In the genomic region with DNA sequence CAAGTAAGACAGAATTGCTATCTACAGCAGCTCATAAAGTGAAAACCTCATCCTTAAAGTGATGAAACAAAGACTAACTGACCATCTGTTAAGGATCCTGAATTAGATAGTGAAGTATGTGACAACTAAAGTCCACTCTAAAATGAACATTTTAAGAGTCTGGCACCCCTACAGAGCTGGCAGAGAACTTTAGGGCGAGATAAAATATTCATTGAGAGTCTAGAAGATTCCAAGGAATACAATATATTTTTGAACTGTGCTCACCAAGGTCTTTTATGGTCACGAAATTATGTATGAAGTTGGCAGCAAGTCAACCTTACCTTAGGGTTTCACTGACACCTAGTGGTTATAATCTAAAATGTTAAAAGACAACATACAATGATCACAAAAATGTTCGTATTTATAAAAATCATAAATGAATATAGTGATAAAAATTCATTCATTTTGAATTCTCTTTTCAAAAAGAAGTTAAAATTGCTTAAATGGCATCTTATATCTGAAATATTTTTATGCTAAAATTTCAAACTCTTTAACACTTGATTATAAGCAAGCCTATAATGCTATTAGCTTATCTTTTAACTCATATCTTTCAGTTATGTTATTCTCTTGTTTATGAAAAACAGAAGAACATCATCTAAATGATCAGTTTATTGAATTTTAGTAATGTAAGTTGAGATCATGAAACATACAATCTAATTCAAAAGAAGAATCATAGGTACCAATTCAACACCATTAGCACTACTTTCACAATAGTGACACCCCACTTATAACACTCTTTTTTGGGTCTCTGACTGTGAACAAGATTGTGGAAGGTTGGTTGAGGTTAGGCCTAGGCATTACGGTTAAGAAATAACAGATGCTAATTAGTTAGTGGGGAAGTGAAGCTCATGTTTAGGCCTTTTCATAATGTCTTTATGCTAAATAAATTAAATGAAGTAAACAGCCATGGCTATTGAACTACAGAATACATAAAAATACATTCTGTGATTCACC, we compare ENCODE assay signal across 8 cellular contexts. TPM values are rescaled to one million over a fixed set of nuclear protein-coding genes. Genes with fewer than 3 reads are reported as not detected.
A peak's percentile ranks its signal among the peaks of the same experiment; 100 is the strongest.
DNase-seq lines count a peak whose midpoint lies in the region; ATAC-seq and TF ChIP-seq lines count a peak whose summit lies in the region.

No MANE protein-coding gene starts in this region.

- peaks cover 5 to 16% (median 13%) of the 10 kb centered on the region in 7 donors for H3K9me3 Mint-ChIP-seq in naive B cell

- H4K20me1 ChIP-seq in DND-41 (ENCODE audit: insufficient read depth, low read length): no peaks in the 10 kb centered on the region

- peak overlapping the region in 3 of 6 donors; percentile 53 to 62 (median 56) for H3K27ac Mint-ChIP-seq in naive B cell

- no peak overlapping the region for H3K4me3 ChIP-seq in DND-41 (ENCODE audit: low read depth in 1 of 2, low read length in 2 of 2)
- no peak overlapping the region for H3K4me3 ChIP-seq in RWPE2 (ENCODE audit: severe bottlenecking)

- H2AFZ ChIP-seq in DND-41 (ENCODE audit: low read depth, low read length): no peak overlapping the region

- H3K9me3 ChIP-seq in DND-41 (ENCODE audit: insufficient read depth, low read length, severe bottlenecking) (peaks cover 13% of the 10 kb centered on the region), RWPE2 (ENCODE audit: severe bottlenecking) (peaks cover 3% of the 10 kb centered on the region)

- no peaks in the 10 kb centered on the region for H3K79me2 ChIP-seq in DND-41 (ENCODE audit: insufficient read depth, low read length)

- no peak overlapping the region for H3K4me2 ChIP-seq in DND-41 (ENCODE audit: insufficient read depth, low read length)

- H3K36me3 ChIP-seq in DND-41 (ENCODE audit: insufficient read depth, low read length) (no peaks in the 10 kb centered on the region), RWPE2 (ENCODE audit: low read depth) (peaks cover 27% of the 10 kb centered on the region)

- no peak overlapping the region for H3K4me3 Mint-ChIP-seq in naive B cell

- DNase-seq in DND-41 (no peak), Kasumi-1 (lab: John Stamatoyannopoulos, UW) (peak; percentile 72 to 75), RWPE2 (ENCODE audit: low spot score) (no peak), erythroblast (lab: John Stamatoyannopoulos, UW) (peak; percentile 68 to 79), naive B cell (peak; percentile 53), COLO668 (lab: John Stamatoyannopoulos, UW; ENCODE audit: unreplicated experiment) (no peak), HuH-7.5 (ENCODE audit: low spot score) (no peak)

- H3K36me3 Mint-ChIP-seq in naive B cell: peaks cover 12 to 17% of the 10 kb centered on the region in 2 donors

- no peak for TF ChIP-seq POLR2A in erythroblast (IDR thresholded peaks at IDR 0.05; ENCODE audit: low read length)

- H3K9ac ChIP-seq in DND-41 (ENCODE audit: low read depth, low read length): no peak overlapping the region

- H3K27me3 Mint-ChIP-seq in naive B cell: no peaks in the 10 kb centered on the region

- TF ChIP-seq CTCF in DND-41 (IDR thresholded peaks at IDR 0.05; ENCODE audit: borderline replicate concordance, extremely low read depth, low read length, poor library complexity, severe bottlenecking) (peak; percentile 61), RWPE2 (IDR thresholded peaks at IDR 0.05; ENCODE audit: poor library complexity, severe bottlenecking) (peak; percentile 82)

- no peak overlapping the region for H3K27ac ChIP-seq in DND-41 (ENCODE audit: low read length)
- no peak overlapping the region for H3K27ac ChIP-seq in RWPE2 (ENCODE audit: poor library complexity, severe bottlenecking)

- H3K4me1 Mint-ChIP-seq in naive B cell: peaks cover 0 to 8% (median 0%) of the 10 kb centered on the region in 3 donors

- ATAC-seq in DND-41 (ENCODE audit: insufficient read depth, low read depth) (peak; percentile 71), RWPE2 (ENCODE audit: low read depth) (peak; percentile 50; the same call in 1 of the 3 replicates), naive B cell (ENCODE audit: low read depth in 2 of 2) (peak; percentile 60 to 82), HG03280 (IDR thresholded peaks at IDR 0.05; ENCODE audit: unreplicated experiment) (no peak)

- H3K27me3 ChIP-seq in DND-41 (ENCODE audit: insufficient read depth, low read length, poor library complexity) (no peaks in the 10 kb centered on the region), RWPE2 (ENCODE audit: insufficient read depth, poor library complexity, severe bottlenecking) (no peaks in the 10 kb centered on the region)

- H3K4me1 ChIP-seq in DND-41 (ENCODE audit: insufficient read depth, low read length): no peaks in the 10 kb centered on the region
- no peaks in the 10 kb centered on the region for H3K4me1 ChIP-seq in RWPE2 (ENCODE audit: insufficient read depth, poor library complexity, severe bottlenecking)

RNA-seq across cellular contexts. Expression of gene RSPH3, which starts 27.5 kb away (rescaled TPM):
- polyA plus RNA-seq in naive B cell (ENCODE audit: low read depth in 6 of 6): 1 to 10 TPM in 5 of 6 donors, under 1 TPM in 1; 0.14 to 3.4 (median 2.4) TPM

Comparison
In these comparisons a context has a peak if more than half of its experiments do, and no peak if none do; other contexts are left out.
1. DNase-seq: peak in Kasumi-1 (2 of 2), erythroblast (2 of 2) and naive B cell (single experiment); none in DND-41 (single experiment), RWPE2 (single experiment), COLO668 (single experiment) and HuH-7.5 (single experiment).